ENCODE assay signal across 16 cellular contexts in the genomic region with DNA sequence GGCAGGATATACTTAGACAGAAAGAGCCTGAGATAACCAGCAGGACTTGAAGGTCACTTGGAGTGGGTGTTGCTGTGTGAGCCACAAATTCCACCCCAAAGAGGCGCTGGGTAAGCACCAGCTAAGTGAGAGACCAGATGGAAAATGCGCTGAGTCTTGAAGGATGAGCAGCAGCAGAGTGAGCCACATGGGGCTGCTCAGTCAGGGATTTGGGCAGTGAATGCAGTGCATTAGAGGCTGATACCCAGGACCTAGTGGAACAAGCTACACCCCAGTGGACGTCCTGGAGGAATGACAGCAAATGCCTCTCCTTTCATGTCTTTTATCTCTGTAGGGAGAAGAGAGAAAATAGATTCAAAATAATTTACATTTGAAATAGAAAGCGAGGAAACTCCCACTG. TPM values are rescaled to one million over a fixed set of nuclear protein-coding genes. Genes with fewer than 3 reads are reported as not detected.
DNase-seq lines count a peak whose midpoint lies in the region; ATAC-seq and TF ChIP-seq lines count a peak whose summit lies in the region.
"Had no signal": no experiment of that assay in that cellular context is flagged by ENCODE, and none has a peak within 500 bp of the region (broad histone marks: within the 10 kb centered on the region; RNA-seq: fewer than 3 reads in every experiment).

No MANE protein-coding gene starts in this region.

- no peak overlapping the region for H3K27ac ChIP-seq in osteoblast (ENCODE audit: low read depth, low read length)
- H3K27ac ChIP-seq: 22Rv1; BLaER1 treated with 17β-estradiol and CSF1 and Interleukin-3, amounts not matched to agents 10 nM and 100 nM; HL-60 had no signal

- no peaks in the 10 kb centered on the region for H3K27me3 Mint-ChIP-seq in glutamatergic neuron (ENCODE audit: unreplicated experiment)

- H3K27me3 ChIP-seq in osteoblast (ENCODE audit: insufficient read depth, low read length) (no peaks in the 10 kb centered on the region), HAP-1 (ENCODE audit: low read depth) (no peaks in the 10 kb centered on the region)
- H3K27me3 ChIP-seq: BLaER1 treated with 17β-estradiol and CSF1 and Interleukin-3, amounts not matched to agents 10 nM and 100 nM had no signal

- H3K4me1 ChIP-seq in osteoblast (ENCODE audit: insufficient read depth, low read length) = no peaks in the 10 kb centered on the region
- H3K4me1 ChIP-seq in HAP-1 = no peaks in the 10 kb centered on the region

- H3K36me3 Mint-ChIP-seq in glutamatergic neuron (ENCODE audit: unreplicated experiment) = no peaks in the 10 kb centered on the region
- H3K36me3 Mint-ChIP-seq: CD4-positive, CD25-positive, alpha-beta regulatory T cell had no signal

- no peak overlapping the region for H3K4me3 ChIP-seq in osteoblast (ENCODE audit: insufficient read depth, low read length)
- H3K4me3 ChIP-seq in HAP-1 = no peak overlapping the region
- H3K4me3 ChIP-seq: BLaER1 treated with 17β-estradiol and CSF1 and Interleukin-3, amounts not matched to agents 10 nM and 100 nM had no signal

- no peaks in the 10 kb centered on the region for H3K9me3 ChIP-seq in osteoblast (ENCODE audit: low read depth, low read length)
- no peaks in the 10 kb centered on the region for H3K9me3 ChIP-seq in HAP-1
- H3K9me3 ChIP-seq: BLaER1 treated with 17β-estradiol and CSF1 and Interleukin-3, amounts not matched to agents 10 nM and 100 nM had no signal

- no peak overlapping the region for H3K4me2 ChIP-seq in osteoblast (ENCODE audit: insufficient read depth, low read length)
- H3K4me2 ChIP-seq: BLaER1 treated with 17β-estradiol and CSF1 and Interleukin-3, amounts not matched to agents 10 nM and 100 nM had no signal

- in situ Hi-C loops in HAP-1 (cut with MboI; ENCODE audit: low sequenced_read_pairs) = no loop called here

- H2AFZ ChIP-seq in osteoblast (ENCODE audit: low read length) = no peak overlapping the region

- H4K20me1 ChIP-seq in osteoblast (ENCODE audit: insufficient read depth, low read length) = no peaks in the 10 kb centered on the region
- H4K20me1 ChIP-seq: BLaER1 treated with 17β-estradiol and CSF1 and Interleukin-3, amounts not matched to agents 10 nM and 100 nM had no signal

- DNase-seq in NCI-H82 (lab: John Stamatoyannopoulos, UW) = peak; percentile 30
- no peak for DNase-seq in NCI-H82 treated with DMSO at 0.1 percent for 48 hours (lab: John Stamatoyannopoulos, UW; ENCODE audit: unreplicated experiment)
- DNase-seq in SW480 (ENCODE audit: low spot score) = peak; percentile 15
- DNase-seq in glutamatergic neuron = peak; percentile 25
- peak; percentile 67 for DNase-seq in osteoblast (ENCODE audit: insufficient read length, low spot score, missing footprints)
- no peak for DNase-seq in NCI-H510A treated with DMSO at 0.1 percent for 48 hours (lab: John Stamatoyannopoulos, UW)
- no peak for DNase-seq in HAP-1 (ENCODE audit: low spot score in 2 of 2)
- DNase-seq: CD4-positive, CD25-positive, alpha-beta regulatory T cell; DMS53; GOT3; H9 had no signal

- TF ChIP-seq CTCF in glutamatergic neuron (IDR thresholded peaks at IDR 0.05; ENCODE audit: partially characterized antibody, unreplicated experiment) (no peak), osteoblast (IDR thresholded peaks at IDR 0.05; ENCODE audit: extremely low read depth, low read depth, low read length) (no peak)

- H3K79me2 ChIP-seq in osteoblast (ENCODE audit: insufficient read depth, low read length) = no peaks in the 10 kb centered on the region

- no peak overlapping the region for H3K4me3 Mint-ChIP-seq in glutamatergic neuron (ENCODE audit: unreplicated experiment)
- H3K4me3 Mint-ChIP-seq: CD4-positive, CD25-positive, alpha-beta regulatory T cell; H9 had no signal

- peaks cover 2% of the 10 kb centered on the region for H3K9me3 Mint-ChIP-seq in glutamatergic neuron (ENCODE audit: unreplicated experiment)
- H3K9me3 Mint-ChIP-seq: CD4-positive, CD25-positive, alpha-beta regulatory T cell; H9 had no signal

- no peak overlapping the region for H3K27ac Mint-ChIP-seq in glutamatergic neuron (ENCODE audit: unreplicated experiment)
- H3K27ac Mint-ChIP-seq: CD4-positive, CD25-positive, alpha-beta regulatory T cell; H9 had no signal

- H3K4me1 Mint-ChIP-seq in glutamatergic neuron (ENCODE audit: low read depth, unreplicated experiment) = peaks cover 6% of the 10 kb centered on the region
- H3K4me1 Mint-ChIP-seq: CD4-positive, CD25-positive, alpha-beta regulatory T cell had no signal

- ATAC-seq in GM18519 (IDR thresholded peaks at IDR 0.05; ENCODE audit: low FRiP score, unreplicated experiment) = no peak

- H3K36me3 ChIP-seq in osteoblast (ENCODE audit: insufficient read depth, low read length) = no peaks in the 10 kb centered on the region
- no peaks in the 10 kb centered on the region for H3K36me3 ChIP-seq in HAP-1 (replicated peaks)
- H3K36me3 ChIP-seq: BLaER1 treated with 17β-estradiol and CSF1 and Interleukin-3, amounts not matched to agents 10 nM and 100 nM had no signal

RNA-seq across cellular contexts. Expression of gene GRIK1, which starts 11.3 kb away (rescaled TPM):
- total RNA-seq in glutamatergic neuron (ENCODE audit: unreplicated experiment) (0.39 TPM), osteoblast (under 0.01 TPM in 1 of 2 replicates, not detected in the other)
- total RNA-seq: CD4-positive, CD25-positive, alpha-beta regulatory T cell; Daoy; H9 had no signal

Comparison
In these comparisons a context has a peak if more than half of its experiments do, and no peak if none do; other contexts are left out.
1. DNase-seq: peak in NCI-H82 (single experiment), SW480 (single experiment), glutamatergic neuron (single experiment) and osteoblast (single experiment); none in NCI-H82 treated with DMSO at 0.1 percent for 48 hours (single experiment), NCI-H510A treated with DMSO at 0.1 percent for 48 hours (single experiment) and HAP-1 (0 of 2).